9 cellular contexts compared by ENCODE assay signal in genomic region chr20:63775096-63775978, GRCh38. TPM values are rescaled to one million over a fixed set of nuclear protein-coding genes. Genes with fewer than 3 reads are reported as not detected.
DNase-seq lines count a peak whose midpoint lies in the region; ATAC-seq, FAIRE-seq and TF ChIP-seq lines count a peak whose summit lies in the region.
"Had no signal": no experiment of that assay in that cellular context is flagged by ENCODE, and none has a peak within 500 bp of the region (broad histone marks: within the 10 kb centered on the region; RNA-seq: fewer than 3 reads in every experiment).

No MANE protein-coding gene starts in this region.

- H3K27ac Mint-ChIP-seq in HFFc6 (no peak overlapping the region), brain (peak overlapping the region in 4 of 5 experiments; percentile 70 to 91 (median 82))
- no peak overlapping the region for H3K27ac Mint-ChIP-seq in stimulated activated naive CD8-positive, alpha-beta T cell treated with anti-CD3 and anti-CD28 coated beads, Interleukin-15, amount 100 ng/mL, for 72 hours
- H3K27ac Mint-ChIP-seq: activated naive CD4-positive, alpha-beta T cell treated with anti-CD3 and anti-CD28 coated beads, Interleukin-2, amount 50 U/mL, for 24 hours had no signal

- H3K9me3 Mint-ChIP-seq in HFFc6 (no peaks in the 10 kb centered on the region), brain (no peaks in the 10 kb centered on the region)
- no peaks in the 10 kb centered on the region for H3K9me3 Mint-ChIP-seq in stimulated activated naive CD8-positive, alpha-beta T cell treated with anti-CD3 and anti-CD28 coated beads, Interleukin-15, amount 100 ng/mL, for 72 hours
- H3K9me3 Mint-ChIP-seq: activated naive CD4-positive, alpha-beta T cell treated with anti-CD3 and anti-CD28 coated beads, Interleukin-2, amount 50 U/mL, for 24 hours had no signal

- TF ChIP-seq CTCF in A549 (IDR thresholded peaks at IDR 0.05) (peak; percentile 40), HFFc6 (IDR thresholded peaks at IDR 0.05) (peak; percentile 89), brain (conservative IDR thresholded peaks at IDR 0.05) (peak; percentile 92 to 93), GM13976 (IDR thresholded peaks at IDR 0.05; ENCODE audit: borderline replicate concordance, control extremely low read depth, extremely low read depth, insufficient read depth, missing control alignments) (no peak)

- peaks cover 22% of the 10 kb centered on the region for H3K4me1 Mint-ChIP-seq in HFFc6 (ENCODE audit: low read depth)
- peaks cover 16% of the 10 kb centered on the region for H3K4me1 Mint-ChIP-seq in brain
- H3K4me1 Mint-ChIP-seq in stimulated activated naive CD8-positive, alpha-beta T cell treated with anti-CD3 and anti-CD28 coated beads, Interleukin-15, amount 100 ng/mL, for 72 hours: peaks cover 13% of the 10 kb centered on the region

- ATAC-seq in A549 (peak; percentile 33 to 60; a peak in 4 of 6 replicates), HG03280 (IDR thresholded peaks at IDR 0.05; ENCODE audit: unreplicated experiment) (no peak), HG02852 (IDR thresholded peaks at IDR 0.05; ENCODE audit: unreplicated experiment) (no peak)
- ATAC-seq in stimulated activated naive CD8-positive, alpha-beta T cell treated with anti-CD3 and anti-CD28 coated beads, Interleukin-15, amount 100 ng/mL, for 72 hours: no peak

- no peak for DNase-seq in A549 (ENCODE audit: low read depth in 1 of 2, low spot score in 1 of 2)
- DNase-seq in HFFc6: no peak
- peak; percentile 95 for DNase-seq in iPS-NIHi11 (ENCODE audit: low spot score)
- peak; percentile 44 to 47 for DNase-seq in stimulated activated naive CD8-positive, alpha-beta T cell treated with anti-CD3 and anti-CD28 coated beads, Interleukin-15, amount 100 ng/mL, for 72 hours
- DNase-seq in GM13976 (ENCODE audit: low spot score): no peak

- FAIRE-seq in A549 (lab: Jason Lieb, UNC): no peak

- no peaks in the 10 kb centered on the region for H3K9me3 ChIP-seq in A549

- H3K27ac ChIP-seq in A549: no peak overlapping the region

- no peak overlapping the region for H3K4me3 ChIP-seq in A549

- no peaks in the 10 kb centered on the region; the same call in none of the 2 replicates for H3K27me3 Mint-ChIP-seq in HFFc6 (ENCODE audit: insufficient read depth)
- peaks cover 3% of the 10 kb centered on the region for H3K27me3 Mint-ChIP-seq in brain
- H3K27me3 Mint-ChIP-seq in stimulated activated naive CD8-positive, alpha-beta T cell treated with anti-CD3 and anti-CD28 coated beads, Interleukin-15, amount 100 ng/mL, for 72 hours: no peaks in the 10 kb centered on the region
- H3K27me3 Mint-ChIP-seq: activated naive CD4-positive, alpha-beta T cell treated with anti-CD3 and anti-CD28 coated beads, Interleukin-2, amount 50 U/mL, for 24 hours had no signal

- POLR2A ChIA-PET in A549 (lab: Yijun Ruan, JAX): no interaction called here

- CTCF ChIA-PET in A549 (lab: Yijun Ruan, JAX): interaction anchor here (0.6 to 2.9 kb wide), 20 partner anchors 9 to 274 kb away, joined by 3 to 43 read pairs (median 3); partner anchors contain the start of genes ARFRP1, LIME1 and ZGPAT

- peak overlapping the region; percentile 71 for H3K4me3 Mint-ChIP-seq in HFFc6
- H3K4me3 Mint-ChIP-seq in brain: peak overlapping the region; percentile 18 to 83 (median 70)
- H3K4me3 Mint-ChIP-seq in stimulated activated naive CD8-positive, alpha-beta T cell treated with anti-CD3 and anti-CD28 coated beads, Interleukin-15, amount 100 ng/mL, for 72 hours: peak overlapping the region in 1 of 2 donors; percentile 45
- H3K4me3 Mint-ChIP-seq: activated naive CD4-positive, alpha-beta T cell treated with anti-CD3 and anti-CD28 coated beads, Interleukin-2, amount 50 U/mL, for 24 hours had no signal

- no peaks in the 10 kb centered on the region for H3K36me3 Mint-ChIP-seq in HFFc6 (ENCODE audit: low read depth)
- H3K36me3 Mint-ChIP-seq in brain: peaks cover 24% of the 10 kb centered on the region
- H3K36me3 Mint-ChIP-seq: activated naive CD4-positive, alpha-beta T cell treated with anti-CD3 and anti-CD28 coated beads, Interleukin-2, amount 50 U/mL, for 24 hours had no signal

- in situ Hi-C loops in GM13976 (cut with MboI; ENCODE audit: low sequenced_read_pairs, unreplicated experiment): no loop called here

- TF ChIP-seq RAD21 in A549 (conservative IDR thresholded peaks at IDR 0.05 in 1 of 2, IDR thresholded peaks at IDR 0.05 in 1 of 2): peak; percentile 27 to 30; a peak in 4 of 5 replicates

- no peak for TF ChIP-seq EP300 in A549 (IDR thresholded peaks at IDR 0.05)

- no peak for TF ChIP-seq POLR2A in A549 (IDR thresholded peaks at IDR 0.05; ENCODE audit: low read length)

- H3K4me2 ChIP-seq in A549: no peak overlapping the region

- 83% methylated on average over 42 of the region's 67 CpGs for WGBS in A549 (ENCODE audit: missing lambda C conversion rate)

- H3K4me1 ChIP-seq in A549: peaks cover 11% of the 10 kb centered on the region

TF ChIP-seq in A549, 52 proteins besides CTCF, POLR2A, EP300 and RAD21:
- TF ChIP-seq NFE2L2 (conservative IDR thresholded peaks at IDR 0.05; ENCODE audit: low read length) (no peak), E2F6 (IDR thresholded peaks at IDR 0.05; ENCODE audit: borderline replicate concordance, low read depth) (no peak), MAFK (IDR thresholded peaks at IDR 0.05; ENCODE audit: partially characterized antibody) (no peak), RCOR1 (IDR thresholded peaks at IDR 0.05; ENCODE audit: low read depth, low read length) (no peak), HOXB5 (CRISPR knock-in tag; IDR thresholded peaks at IDR 0.05) (no peak), HEYL (CRISPR knock-in tag; IDR thresholded peaks at IDR 0.05) (no peak), FOXS1 (CRISPR knock-in tag; IDR thresholded peaks at IDR 0.05) (no peak), NPAS2 (CRISPR knock-in tag; IDR thresholded peaks at IDR 0.05; ENCODE audit: borderline replicate concordance) (no peak), KDM5A (IDR thresholded peaks at IDR 0.05) (no peak), JUN (IDR thresholded peaks at IDR 0.05) (no peak), NR3C1 (IDR thresholded peaks at IDR 0.05) (no peak), RNF2 (IDR thresholded peaks at IDR 0.05; ENCODE audit: borderline replicate concordance, low read depth) (no peak), FOSL2 (IDR thresholded peaks at IDR 0.05) (no peak), FOSL2 (CRISPR knock-in tag; IDR thresholded peaks at IDR 0.05) (no peak), RARB (CRISPR knock-in tag; IDR thresholded peaks at IDR 0.05) (no peak), FOSB (CRISPR knock-in tag; IDR thresholded peaks at IDR 0.05) (no peak), GATA3 (IDR thresholded peaks at IDR 0.05; ENCODE audit: borderline replicate concordance) (no peak), SMC3 (IDR thresholded peaks at IDR 0.05) (no peak)

RNA-seq across cellular contexts. Expression of gene SLC2A4RG, which starts 35.8 kb away (rescaled TPM):
- polyA plus RNA-seq in A549 (2011; rRNA removed): 22.5 and 28.1 TPM in 2 replicates
- polyA plus RNA-seq in A549 (2012; cell fraction: cytosol; rRNA removed): 75.6 and 107 TPM in 2 replicates
- polyA plus RNA-seq in A549 (2012; cell fraction: nucleus; rRNA removed): 267 and 298 TPM in 2 replicates
- 59.6 to 64.7 TPM (median 64.6 TPM) in 3 replicates for polyA plus RNA-seq in A549 (2017; fragmentation: RNase III; extraction: RNeasy Plus Mini Kit Qiagen cat#74134 plus additional on column Dnase treatment)
- 5.8 and 14.9 TPM in 2 replicates for polyA minus RNA-seq in A549 (2011; rRNA and poly(A)+ RNA removed)
- 100 to 1,000 TPM in 3 of 6 experiments, 10 to 100 TPM in 3; 89.6 to 122 (median 102) TPM for total RNA-seq in HFFc6 (2021; fragmentation: NEBNext Ultra II Directional; extraction: Animal tissue kit (Norgen Biotek cat#: 25700))
- polyA plus RNA-seq in brain (ENCODE audit: insufficient read depth, low read depth, low replicate concordance): 47.5 TPM

RNA-seq across cellular contexts. Expression of gene LIME1, which starts 38.9 kb away (rescaled TPM):
- 2.5 and 2.8 TPM in 2 replicates for polyA plus RNA-seq in A549 (2011; rRNA removed)
- polyA plus RNA-seq in A549 (2012; cell fraction: cytosol; rRNA removed): 9.6 and 17.7 TPM in 2 replicates
- polyA plus RNA-seq in A549 (2012; cell fraction: nucleus; rRNA removed): 114 and 216 TPM in 2 replicates
- polyA plus RNA-seq in A549 (2017; fragmentation: RNase III; extraction: RNeasy Plus Mini Kit Qiagen cat#74134 plus additional on column Dnase treatment): 5.9 to 7.2 TPM (median 6.5 TPM) in 3 replicates
- polyA minus RNA-seq in A549 (2011; rRNA and poly(A)+ RNA removed): 0.45 and 0.88 TPM in 2 replicates
- 1 to 10 TPM; 3.4 to 6.1 (median 4.6) TPM for total RNA-seq in HFFc6 (2021; fragmentation: NEBNext Ultra II Directional; extraction: Animal tissue kit (Norgen Biotek cat#: 25700))
- polyA plus RNA-seq in brain (ENCODE audit: insufficient read depth, low read depth, low replicate concordance): 5.6 TPM

RNA-seq across cellular contexts. Expression of gene ZBTB46, which starts 55.7 kb away (rescaled TPM):
- polyA plus RNA-seq in A549 (2011; rRNA removed) (0.17 and 0.26 TPM in 2 replicates), A549 (2017; fragmentation: RNase III; extraction: RNeasy Plus Mini Kit Qiagen cat#74134 plus additional on column Dnase treatment) (0.32 to 0.43 TPM (median 0.42 TPM) in 3 replicates), brain (ENCODE audit: insufficient read depth, low read depth, low replicate concordance) (16.4 TPM)
- 0.32 and 0.76 TPM in 2 replicates for polyA plus RNA-seq in A549 (2012; cell fraction: cytosol; rRNA removed)
- polyA plus RNA-seq in A549 (2012; cell fraction: nucleus; rRNA removed): 1.2 and 1.3 TPM in 2 replicates
- 2.6 and 2.8 TPM in 2 replicates for polyA minus RNA-seq in A549 (2011; rRNA and poly(A)+ RNA removed)
- total RNA-seq in HFFc6 (2021; fragmentation: NEBNext Ultra II Directional; extraction: Animal tissue kit (Norgen Biotek cat#: 25700)): 1 to 10 TPM in 2 of 6 experiments, under 1 TPM in 4; 0.38 to 1.1 (median 0.64) TPM

Comparison
In these comparisons a context has a peak if more than half of its experiments do, and no peak if none do; other contexts are left out.
1. ATAC-seq: peak in A549 (2 of 2); none in stimulated activated naive CD8-positive, alpha-beta T cell treated with anti-CD3 and anti-CD28 coated beads, Interleukin-15, amount 100 ng/mL, for 72 hours (single experiment), HG03280 (single experiment) and HG02852 (single experiment).
2. DNase-seq: peak in iPS-NIHi11 (single experiment) and stimulated activated naive CD8-positive, alpha-beta T cell treated with anti-CD3 and anti-CD28 coated beads, Interleukin-15, amount 100 ng/mL, for 72 hours (2 of 2); none in A549 (0 of 2), HFFc6 (single experiment) and GM13976 (single experiment).
3. H3K27ac Mint-ChIP-seq: peak in brain (4 of 5); none in HFFc6 (single experiment) and stimulated activated naive CD8-positive, alpha-beta T cell treated with anti-CD3 and anti-CD28 coated beads, Interleukin-15, amount 100 ng/mL, for 72 hours (0 of 2).